7 cellular contexts compared by ENCODE assay signal in the genomic region with DNA sequence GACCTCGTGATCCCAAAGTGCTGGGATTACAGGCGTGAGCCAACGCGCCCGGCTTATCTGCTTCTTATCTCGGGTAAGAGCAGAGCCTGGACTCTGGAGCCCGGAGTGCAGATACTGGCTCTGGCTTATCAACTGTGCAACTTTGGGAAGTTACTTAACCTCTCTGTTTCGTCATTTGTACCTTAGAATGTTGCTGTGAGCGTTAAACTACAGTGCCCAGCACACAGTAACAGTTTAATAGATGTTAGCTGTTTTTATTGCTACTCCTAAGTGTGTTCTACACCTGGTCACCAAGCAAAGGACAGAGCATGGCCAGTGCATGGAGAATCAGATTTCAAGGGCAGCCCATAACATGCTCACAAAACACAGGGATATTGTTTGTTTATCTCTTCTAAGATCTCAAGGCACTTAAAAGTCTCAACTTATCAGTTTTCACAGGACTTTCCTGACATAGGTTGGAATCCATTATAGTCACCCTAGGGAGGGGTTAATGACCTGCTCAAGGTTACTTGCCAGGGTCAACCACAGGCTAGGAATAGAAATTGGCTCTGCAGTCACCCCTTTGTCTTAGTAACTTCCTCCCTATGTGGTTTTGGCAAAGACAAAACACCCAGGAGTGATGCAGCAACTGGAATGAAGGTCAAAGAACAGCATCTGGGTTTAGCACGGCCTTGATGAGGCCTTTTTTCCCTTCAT. TPM values are rescaled to one million over a fixed set of nuclear protein-coding genes. Genes with fewer than 3 reads are reported as not detected.
DNase-seq lines count a peak whose midpoint lies in the region; ATAC-seq and TF ChIP-seq lines count a peak whose summit lies in the region.

No MANE protein-coding gene starts in this region.

- TF ChIP-seq CTCF in progenitor cell of endocrine pancreas (IDR thresholded peaks at IDR 0.05; ENCODE audit: unreplicated experiment), result no peak

- peak; percentile 88 for DNase-seq in HT1080 (ENCODE audit: low read depth)
- peak; percentile 98 for DNase-seq in SKM-1 treated with dmso at 0.1 percent for 144 hours (lab: John Stamatoyannopoulos, UW; ENCODE audit: unreplicated experiment)
- DNase-seq in left ventricle myocardium superior, result peak; percentile 52
- DNase-seq in T-cell, result no peak
- DNase-seq in naive thymus-derived CD4-positive, alpha-beta T cell, result no peak
- no peak for DNase-seq in progenitor cell of endocrine pancreas (ENCODE audit: low spot score, unreplicated experiment)

- H3K36me3 Mint-ChIP-seq in T-cell (no peaks in the 10 kb centered on the region), progenitor cell of endocrine pancreas (ENCODE audit: insufficient read depth) (no peaks in the 10 kb centered on the region)
- no peaks in the 10 kb centered on the region for H3K36me3 Mint-ChIP-seq in naive thymus-derived CD4-positive, alpha-beta T cell

- H3K27ac Mint-ChIP-seq in T-cell, result no peak overlapping the region
- no peak overlapping the region for H3K27ac Mint-ChIP-seq in naive thymus-derived CD4-positive, alpha-beta T cell
- no peak overlapping the region for H3K27ac Mint-ChIP-seq in progenitor cell of endocrine pancreas

- ATAC-seq in left ventricle myocardium superior, result peak; percentile 79
- ATAC-seq in T-cell (replicated peaks in 1 of 4), result no peak
- no peak for ATAC-seq in naive thymus-derived CD4-positive, alpha-beta T cell

- no peaks in the 10 kb centered on the region for H3K9me3 Mint-ChIP-seq in T-cell
- H3K9me3 Mint-ChIP-seq in naive thymus-derived CD4-positive, alpha-beta T cell, result no peaks in the 10 kb centered on the region
- no peaks in the 10 kb centered on the region for H3K9me3 Mint-ChIP-seq in progenitor cell of endocrine pancreas (ENCODE audit: low read depth)

- H3K4me1 Mint-ChIP-seq in T-cell, result no peaks in the 10 kb centered on the region
- peaks cover 0 to 9% (median 0%) of the 10 kb centered on the region in 7 donors for H3K4me1 Mint-ChIP-seq in naive thymus-derived CD4-positive, alpha-beta T cell
- peaks cover 5% of the 10 kb centered on the region for H3K4me1 Mint-ChIP-seq in progenitor cell of endocrine pancreas (ENCODE audit: low read depth)

- no peaks in the 10 kb centered on the region for H3K36me3 ChIP-seq in subcutaneous abdominal adipose tissue (ENCODE audit: control insufficient read depth in 5 of 5, insufficient read depth in 5 of 5, low read length in 5 of 5)
- H3K36me3 ChIP-seq in naive thymus-derived CD4-positive, alpha-beta T cell (ENCODE audit: control insufficient read depth in 2 of 3, insufficient read depth in 3 of 3, low read length in 3 of 3), result no peaks in the 10 kb centered on the region

- no peak overlapping the region for H3K4me3 Mint-ChIP-seq in T-cell
- no peak overlapping the region for H3K4me3 Mint-ChIP-seq in naive thymus-derived CD4-positive, alpha-beta T cell
- H3K4me3 Mint-ChIP-seq in progenitor cell of endocrine pancreas (ENCODE audit: low read depth), result no peak overlapping the region

- no peaks in the 10 kb centered on the region for H3K9me3 ChIP-seq in subcutaneous abdominal adipose tissue (ENCODE audit: control insufficient read depth in 5 of 5, low read length in 5 of 5)
- H3K9me3 ChIP-seq in naive thymus-derived CD4-positive, alpha-beta T cell (ENCODE audit: control insufficient read depth in 2 of 3, low read length in 3 of 3), result no peaks in the 10 kb centered on the region

- H3K27me3 ChIP-seq in subcutaneous abdominal adipose tissue (ENCODE audit: control insufficient read depth in 5 of 5, insufficient read depth in 4 of 5, low read length in 5 of 5), result no peaks in the 10 kb centered on the region
- H3K27me3 ChIP-seq in naive thymus-derived CD4-positive, alpha-beta T cell (ENCODE audit: control insufficient read depth in 2 of 2, insufficient read depth in 2 of 2, low read length in 2 of 2), result no peaks in the 10 kb centered on the region

- peak overlapping the region; percentile 65 for H3K27ac ChIP-seq in subcutaneous abdominal adipose tissue (ENCODE audit: low read depth, low read length)
- H3K27ac ChIP-seq in naive thymus-derived CD4-positive, alpha-beta T cell (ENCODE audit: low read depth, low read length), result no peak overlapping the region

- CTCF ChIA-PET in T-cell (lab: Charles Lee), result interaction anchor here in 1 of 2 donors (0.7 kb wide), 1 partner anchor 326 kb away, joined by 4 read pairs; no protein-coding TSS in a partner anchor
- CTCF ChIA-PET in naive thymus-derived CD4-positive, alpha-beta T cell (lab: Charles Lee), result no interaction called here

- peaks cover 0 to 47% (median 16%) of the 10 kb centered on the region in 5 donors for H3K4me1 ChIP-seq in subcutaneous abdominal adipose tissue (ENCODE audit: control insufficient read depth in 5 of 5, insufficient read depth in 5 of 5, low read length in 5 of 5)
- H3K4me1 ChIP-seq in naive thymus-derived CD4-positive, alpha-beta T cell (ENCODE audit: control insufficient read depth in 2 of 2, insufficient read depth in 2 of 2, low read length in 2 of 2), result no peaks in the 10 kb centered on the region

- H3K27me3 Mint-ChIP-seq in T-cell, result peaks cover 2 to 3% of the 10 kb centered on the region in 2 donors
- peaks cover 0 to 9% (median 0%) of the 10 kb centered on the region in 5 donors for H3K27me3 Mint-ChIP-seq in naive thymus-derived CD4-positive, alpha-beta T cell
- H3K27me3 Mint-ChIP-seq in progenitor cell of endocrine pancreas, result peaks cover 2% of the 10 kb centered on the region

- H3K9ac ChIP-seq in subcutaneous abdominal adipose tissue (ENCODE audit: low read length in 5 of 5), result no peak overlapping the region

- intact Hi-C loops in left ventricle myocardium superior (cut with micrococcal nuclease), result loop anchor here (10.0 kb wide), 1 partner anchor 100 kb away; the partner anchor contains the start of gene ENAH
- intact Hi-C loops in naive thymus-derived CD4-positive, alpha-beta T cell (cut with micrococcal nuclease), result no loop called here

- H3K4me3 ChIP-seq in subcutaneous abdominal adipose tissue (ENCODE audit: low read depth in 1 of 5, low read length in 5 of 5), result no peak overlapping the region
- no peak overlapping the region for H3K4me3 ChIP-seq in naive thymus-derived CD4-positive, alpha-beta T cell (ENCODE audit: low read length)

- POLR2A ChIA-PET in T-cell (lab: Charles Lee), result no interaction called here
- POLR2A ChIA-PET in naive thymus-derived CD4-positive, alpha-beta T cell (lab: Charles Lee), result no interaction called here

RNA-seq across cellular contexts. Expression of gene SRP9, which starts 22.5 kb away (rescaled TPM):
- 217 and 241 TPM in 2 replicates for total RNA-seq in HT1080 (2014; rRNA removed; shearing (Covaris generic))
- 421 and 485 TPM in 2 replicates for polyA plus RNA-seq in HT1080 (2015; cell fraction: cytosol; rRNA removed)
- 190 and 212 TPM in 2 replicates for polyA plus RNA-seq in HT1080 (2015; cell fraction: nucleus; rRNA removed)
- total RNA-seq in left ventricle myocardium superior, result 211 TPM
- 100 to 1,000 TPM in 3 of 5 donors, 10 to 100 TPM in 2; 74.1 to 152 (median 137) TPM for total RNA-seq in T-cell
- 100 to 1,000 TPM in 3 of 5 experiments, 10 to 100 TPM in 2; 76.1 to 193 (median 145) TPM for total RNA-seq in naive thymus-derived CD4-positive, alpha-beta T cell
- polyA plus RNA-seq in naive thymus-derived CD4-positive, alpha-beta T cell, result 100 to 1,000 TPM; 179 to 349 TPM
- 406 and 423 TPM in 2 replicates for total RNA-seq in progenitor cell of endocrine pancreas

RNA-seq across cellular contexts. Expression of gene EPHX1, which starts 54.8 kb away (rescaled TPM):
- total RNA-seq in HT1080 (2014; rRNA removed; shearing (Covaris generic)), result 8.4 and 17.7 TPM in 2 replicates
- 19.5 and 22.7 TPM in 2 replicates for polyA plus RNA-seq in HT1080 (2015; cell fraction: cytosol; rRNA removed)
- 27.4 and 41.4 TPM in 2 replicates for polyA plus RNA-seq in HT1080 (2015; cell fraction: nucleus; rRNA removed)
- total RNA-seq in left ventricle myocardium superior, result 76.8 TPM
- 1 to 10 TPM in 4 of 5 donors, under 1 TPM in 1; 0.98 to 5.2 (median 3.7) TPM for total RNA-seq in T-cell
- total RNA-seq in naive thymus-derived CD4-positive, alpha-beta T cell, result 1 to 10 TPM; 1.5 to 3.2 (median 2.0) TPM
- polyA plus RNA-seq in naive thymus-derived CD4-positive, alpha-beta T cell, result under 1 TPM; 0.66 to 0.83 TPM
- 41.2 and 41.5 TPM in 2 replicates for total RNA-seq in progenitor cell of endocrine pancreas

Comparison
In these comparisons a context has a peak if more than half of its experiments do, and no peak if none do; other contexts are left out.
1. DNase-seq: peak in HT1080 (single experiment), SKM-1 treated with dmso at 0.1 percent for 144 hours (single experiment) and left ventricle myocardium superior (single experiment); none in T-cell (0 of 34), naive thymus-derived CD4-positive, alpha-beta T cell (0 of 9) and progenitor cell of endocrine pancreas (single experiment).